ENCODE assay signal across 10 cellular contexts in the genomic region with DNA sequence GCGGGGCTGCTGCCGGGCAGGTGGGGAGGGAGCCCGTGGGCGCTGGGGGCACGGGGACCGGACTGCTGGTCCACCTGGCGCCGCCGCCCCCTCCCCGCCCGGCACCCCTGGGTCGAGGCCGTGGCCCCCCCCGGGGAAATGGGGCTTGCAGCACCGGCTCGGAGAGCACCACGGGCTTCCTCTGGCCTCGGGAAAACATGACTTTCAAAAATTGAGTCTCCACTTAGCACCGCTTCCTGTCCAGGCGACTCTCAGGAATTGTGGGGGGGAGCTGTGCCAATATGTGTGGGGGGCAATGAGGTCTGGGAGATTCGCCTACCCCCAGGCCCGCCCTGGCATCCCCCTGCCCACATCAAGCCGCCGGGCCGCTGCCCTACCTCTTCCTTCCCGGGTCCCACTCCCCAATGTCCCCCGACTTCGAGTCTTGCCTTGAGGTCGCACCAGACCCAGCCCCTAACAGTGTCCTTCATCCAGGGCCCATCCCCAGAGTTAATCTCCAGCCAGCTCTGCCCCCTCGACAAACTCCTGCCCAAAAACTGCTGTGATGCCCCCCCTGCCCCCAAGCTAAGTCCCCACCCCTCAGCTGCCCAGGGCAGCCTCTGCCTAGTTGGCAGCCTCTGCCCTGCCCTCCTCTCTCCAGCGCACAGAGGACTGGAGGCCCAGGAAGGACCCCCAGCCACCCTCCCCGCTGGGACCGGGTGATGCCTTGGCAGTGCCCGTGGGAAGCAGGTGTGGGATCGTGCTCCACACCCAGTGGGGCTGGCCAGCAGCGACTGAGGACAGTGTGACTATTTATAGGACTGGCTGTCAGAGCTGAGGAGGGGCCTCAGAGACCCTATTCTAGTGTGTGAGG. TPM values are rescaled to one million over a fixed set of nuclear protein-coding genes. Genes with fewer than 3 reads are reported as not detected.
DNase-seq lines count a peak whose midpoint lies in the region; ATAC-seq and TF ChIP-seq lines count a peak whose summit lies in the region.
"Had no signal": no experiment of that assay in that cellular context is flagged by ENCODE, and none has a peak within 500 bp of the region (broad histone marks: within the 10 kb centered on the region; RNA-seq: fewer than 3 reads in every experiment).

No MANE protein-coding gene starts in this region.

- peaks cover 4% of the 10 kb centered on the region for H3K4me1 ChIP-seq in colonic mucosa

- H3K27ac Mint-ChIP-seq in IgD-negative memory B cell (no peak overlapping the region), naive B cell (peak overlapping the region in 1 of 6 donors; percentile 86)

- H3K9me3 ChIP-seq in colonic mucosa, result no peaks in the 10 kb centered on the region

- TF ChIP-seq CTCF in colonic mucosa (IDR thresholded peaks at IDR 0.05), result no peak

- H3K4me3 ChIP-seq in colonic mucosa, result peak overlapping the region; percentile 9

- no peak overlapping the region for H3K27ac ChIP-seq in colonic mucosa

- H3K9ac ChIP-seq in colonic mucosa (ENCODE audit: low read depth in 2 of 2, low read length in 2 of 2), result peak overlapping the region in 1 of 2 donors; percentile 2

- H3K27me3 Mint-ChIP-seq in IgD-negative memory B cell (peaks cover 18% of the 10 kb centered on the region), naive B cell (peaks cover 0 to 54% (median 5%) of the 10 kb centered on the region in 3 donors)

- H3K4me1 Mint-ChIP-seq in IgD-negative memory B cell, result peaks cover 0 to 2% (median 2%) of the 10 kb centered on the region in 3 donors
- peaks cover 5 to 20% (median 9%) of the 10 kb centered on the region in 3 donors for H3K4me1 Mint-ChIP-seq in naive B cell

- ATAC-seq in naive B cell (ENCODE audit: low read depth in 2 of 2) (no peak), HG03354 (IDR thresholded peaks at IDR 0.05; ENCODE audit: poor library complexity, severe bottlenecking, unreplicated experiment) (no peak)

- H3K9me3 Mint-ChIP-seq in IgD-negative memory B cell, result no peaks in the 10 kb centered on the region
- H3K9me3 Mint-ChIP-seq in naive B cell, result no peaks in the 10 kb centered on the region

- H3K36me3 ChIP-seq in colonic mucosa, result no peaks in the 10 kb centered on the region

- intact Hi-C loops in colonic mucosa (cut with DNase I), result no loop called here

- H3K36me3 Mint-ChIP-seq in IgD-negative memory B cell (no peaks in the 10 kb centered on the region), naive B cell (no peaks in the 10 kb centered on the region)

- DNase-seq in AG08396 (ENCODE audit: low spot score) (peak; percentile 63), colonic mucosa (no peak), naive B cell (no peak), NCI-H510A (lab: John Stamatoyannopoulos, UW) (no peak), globus pallidus (ENCODE audit: low spot score) (no peak), SKM-1 (lab: John Stamatoyannopoulos, UW; ENCODE audit: unreplicated experiment) (no peak)
- DNase-seq: hippocampal formation; stimulated activated naive CD4-positive, alpha-beta T cell treated with Interleukin-2 at 50 U/mL for 16 hours had no signal

- peaks cover 57% of the 10 kb centered on the region for H3K27me3 ChIP-seq in colonic mucosa

- peak overlapping the region in 3 of 4 donors; percentile 27 to 73 (median 54) for H3K4me3 Mint-ChIP-seq in IgD-negative memory B cell
- H3K4me3 Mint-ChIP-seq in naive B cell, result peak overlapping the region in 5 of 8 donors; percentile 47 to 72 (median 63)

RNA-seq across cellular contexts. Expression of a gene that starts 3.9 kb away (rescaled TPM):
- not detected for polyA plus RNA-seq in IgD-negative memory B cell
- total RNA-seq in colonic mucosa, result 10 to 100 TPM; 17.3 to 28.4 TPM
- under 1 TPM in 2 of 6 donors, not detected in 4; 0.33 TPM for polyA plus RNA-seq in naive B cell (ENCODE audit: low read depth in 6 of 6)

RNA-seq across cellular contexts. Expression of a gene that starts 20.7 kb away (rescaled TPM):
- 42.0 TPM for polyA plus RNA-seq in IgD-negative memory B cell
- total RNA-seq in colonic mucosa, result 100 to 1,000 TPM; 197 to 372 TPM
- 10 to 100 TPM; 36.1 to 59.9 (median 48.0) TPM for polyA plus RNA-seq in naive B cell (ENCODE audit: low read depth in 6 of 6)

RNA-seq across cellular contexts. Expression of a gene that starts 45.8 kb away (rescaled TPM):
- polyA plus RNA-seq in IgD-negative memory B cell (0.90 TPM), naive B cell (ENCODE audit: low read depth in 6 of 6) (10 to 100 TPM in 4 of 6 donors, 1 to 10 TPM in 1, under 1 TPM in 1; 0.91 to 71.6 (median 15.1) TPM)
- 1 to 10 TPM in 1 of 2 donors, under 1 TPM in 1; 0.82 to 2.8 TPM for total RNA-seq in colonic mucosa
